ENCODE assay signal across 8 cellular contexts in genomic region chr3:105868450-105868744, GRCh38. TPM values are rescaled to one million over a fixed set of nuclear protein-coding genes. Genes with fewer than 3 reads are reported as not detected.
A peak's percentile ranks its signal among the peaks of the same experiment; 100 is the strongest.
DNase-seq lines count a peak whose midpoint lies in the region; ATAC-seq, FAIRE-seq and TF ChIP-seq lines count a peak whose summit lies in the region.

No MANE protein-coding gene starts in this region.

- H3K36me3 Mint-ChIP-seq in central memory CD8-positive, alpha-beta T cell (ENCODE audit: insufficient read depth), result peaks cover 46% of the 10 kb centered on the region

- peaks cover 5% of the 10 kb centered on the region for H3K79me2 ChIP-seq in keratinocyte (ENCODE audit: control insufficient read depth, insufficient read depth, low read length)

- FAIRE-seq in keratinocyte (lab: Jason Lieb, UNC) (no peak), small intestine (lab: Jason Lieb, UNC) (no peak)

- ATAC-seq in GM18909 (IDR thresholded peaks at IDR 0.05; ENCODE audit: poor library complexity, unreplicated experiment), result peak; percentile 14
- peak; percentile 6 for ATAC-seq in HG03175 (IDR thresholded peaks at IDR 0.05; ENCODE audit: unreplicated experiment)
- ATAC-seq in central memory CD8-positive, alpha-beta T cell (replicated peaks; ENCODE audit: extremely low read depth, poor library complexity, severe bottlenecking), result no peak

- H3K27ac ChIP-seq in BLaER1, result peak overlapping the region; percentile 81
- H3K27ac ChIP-seq in keratinocyte (ENCODE audit: control insufficient read depth, insufficient read depth, low read length), result peak overlapping the region; percentile 81
- peak overlapping the region; percentile 96 to 98 for H3K27ac ChIP-seq in small intestine (ENCODE audit: low read depth in 1 of 2, low read length in 1 of 2)

- H3K4me2 ChIP-seq in BLaER1, result peak overlapping the region; percentile 76
- peak overlapping the region; percentile 92 for H3K4me2 ChIP-seq in keratinocyte (ENCODE audit: control insufficient read depth, extremely low read depth, insufficient read depth, low read depth, low read length)

- DNase-seq in SW480 (ENCODE audit: low spot score) (peak; percentile 49), keratinocyte (ENCODE audit: low read depth, low spot score) (no peak), small intestine (no peak), epidermal melanocyte (ENCODE audit: insufficient read length, low spot score) (no peak)
- DNase-seq in central memory CD8-positive, alpha-beta T cell (ENCODE audit: low spot score in 2 of 2), result peak in 1 of 2 donors; percentile 18

- H3K4me3 ChIP-seq in BLaER1 (peak overlapping the region; percentile 96), keratinocyte (ENCODE audit: control insufficient read depth in 2 of 3, extremely low read depth in 1 of 3, insufficient read depth in 2 of 3, low read depth in 1 of 3, low read length in 3 of 3) (peak overlapping the region; percentile 86 to 99 (median 86)), small intestine (ENCODE audit: low read depth in 1 of 2, low read length in 2 of 2) (peak overlapping the region; percentile 99 to 100)

- peak overlapping the region; percentile 97 for H3K27ac Mint-ChIP-seq in central memory CD8-positive, alpha-beta T cell (ENCODE audit: low read depth)

- H3K9me3 ChIP-seq in BLaER1 (no peaks in the 10 kb centered on the region), keratinocyte (ENCODE audit: control insufficient read depth, low read depth, low read length) (no peaks in the 10 kb centered on the region), small intestine (ENCODE audit: control insufficient read depth, low read depth) (no peaks in the 10 kb centered on the region)

- peaks cover 47% of the 10 kb centered on the region for H3K4me1 ChIP-seq in BLaER1
- peaks cover 13% of the 10 kb centered on the region for H3K4me1 ChIP-seq in keratinocyte (ENCODE audit: control insufficient read depth, extremely low read depth, insufficient read depth, low read length)
- H3K4me1 ChIP-seq in small intestine (ENCODE audit: control insufficient read depth in 2 of 2, insufficient read depth in 1 of 2, low read depth in 1 of 2, low read length in 1 of 2), result peaks cover 2 to 13% of the 10 kb centered on the region in 2 donors

- H3K9ac ChIP-seq in BLaER1 (peak overlapping the region; percentile 91), keratinocyte (ENCODE audit: control insufficient read depth, extremely low read depth, insufficient read depth, low read length) (peak overlapping the region; percentile 90)

- H2AFZ ChIP-seq in keratinocyte (ENCODE audit: control insufficient read depth, low read length), result peak overlapping the region; percentile 95

- H3K4me1 Mint-ChIP-seq in central memory CD8-positive, alpha-beta T cell, result peaks cover 49% of the 10 kb centered on the region

- TF ChIP-seq CTCF in keratinocyte (optimal IDR thresholded peaks at IDR 0.05 in 1 of 3, IDR thresholded peaks at IDR 0.05 in 1 of 3, conservative IDR thresholded peaks at IDR 0.05 in 1 of 3; ENCODE audit: extremely low read depth in 1 of 3, insufficient read depth in 2 of 3, low read length in 3 of 3), result no peak

- H3K27me3 ChIP-seq in BLaER1 (no peaks in the 10 kb centered on the region), keratinocyte (ENCODE audit: control insufficient read depth, extremely low read depth, insufficient read depth, low read length) (no peaks in the 10 kb centered on the region), small intestine (ENCODE audit: control insufficient read depth in 2 of 2, insufficient read depth in 2 of 2, low read length in 2 of 2) (no peaks in the 10 kb centered on the region)

- WGBS in small intestine, 3 donors, result 0 to 1% (median 0%) methylated on average over 19 to 27 of the region's 27 CpGs

- H4K20me1 ChIP-seq in BLaER1 (peaks cover 2% of the 10 kb centered on the region; the same call in 1 of the 2 replicates), keratinocyte (ENCODE audit: control insufficient read depth, extremely low read depth, insufficient read depth, low read length) (no peaks in the 10 kb centered on the region)

- no peaks in the 10 kb centered on the region for H3K27me3 Mint-ChIP-seq in central memory CD8-positive, alpha-beta T cell

- H3K36me3 ChIP-seq in BLaER1 (peaks cover 11% of the 10 kb centered on the region), keratinocyte (ENCODE audit: control insufficient read depth in 2 of 2, extremely low read depth in 1 of 2, insufficient read depth in 2 of 2, low read length in 2 of 2) (no peaks in the 10 kb centered on the region), small intestine (ENCODE audit: control insufficient read depth in 2 of 2, insufficient read depth in 2 of 2, low read length in 2 of 2) (peaks cover 0 to 2% of the 10 kb centered on the region in 2 donors)

- H3K9me3 Mint-ChIP-seq in central memory CD8-positive, alpha-beta T cell, result no peaks in the 10 kb centered on the region

- peak overlapping the region; percentile 96 for H3K4me3 Mint-ChIP-seq in central memory CD8-positive, alpha-beta T cell

- dilution Hi-C loops in keratinocyte (cut with MboI; ENCODE audit: extremely low pct_ligation_motif_present, low sequenced_read_pairs), result no loop called here

- no peaks in the 10 kb centered on the region for H3K9me1 ChIP-seq in keratinocyte (ENCODE audit: control insufficient read depth, extremely low read depth, insufficient read depth, low read length)

RNA-seq across cellular contexts. Expression of gene CBLB, which starts 0.4 kb away (rescaled TPM):
- 10.5 to 16.4 TPM (median 13.6 TPM) in 3 replicates for polyA plus RNA-seq in keratinocyte
- polyA plus RNA-seq in keratinocyte (2011; ENCODE audit: low read depth), result 6.2 TPM
- polyA plus RNA-seq in keratinocyte (2011; cell fraction: cytosol; rRNA removed), result 7.7 and 11.2 TPM in 2 replicates
- polyA plus RNA-seq in keratinocyte (2011; cell fraction: nucleus; rRNA removed), result 36.2 and 37.7 TPM in 2 replicates
- 7.1 TPM in 2 replicates for polyA plus RNA-seq in keratinocyte (2012; ENCODE audit: low replicate concordance)
- 4.1 to 38.5 TPM (median 28.1 TPM) in 3 replicates for polyA minus RNA-seq in keratinocyte
- 10.7 TPM for polyA minus RNA-seq in keratinocyte (2011; cell fraction: cytosol; rRNA and poly(A)+ RNA removed)
- polyA minus RNA-seq in keratinocyte (2011; cell fraction: nucleus; rRNA and poly(A)+ RNA removed), result 50.2 and 91.6 TPM in 2 replicates
- polyA plus RNA-seq in small intestine, result 10 to 100 TPM in 1 of 3 donors, 1 to 10 TPM in 2; 8.8 to 16.3 (median 9.5) TPM
